8 cellular contexts compared by ENCODE assay signal in genomic region chr6:26033132-26033941, GRCh38. TPM values are rescaled to one million over a fixed set of nuclear protein-coding genes. Genes with fewer than 3 reads are reported as not detected.
DNase-seq lines count a peak whose midpoint lies in the region; ATAC-seq, FAIRE-seq and TF ChIP-seq lines count a peak whose summit lies in the region.

No MANE protein-coding gene starts in this region.

- ATAC-seq in aorta (ENCODE audit: low FRiP score) = peak; percentile 93

- WGBS in aorta, 2 donors = 0% methylated on average over 46 of the region's 46 CpGs

- peak; percentile 40 for TF ChIP-seq EP300 in neural cell (conservative IDR thresholded peaks at IDR 0.05; ENCODE audit: poor library complexity, severe bottlenecking)

- peaks cover 4% of the 10 kb centered on the region for H3F3A ChIP-seq in neural cell (ENCODE audit: insufficient read depth, low read length, poor library complexity, severe bottlenecking)

- H3K27me3 ChIP-seq in neural cell (ENCODE audit: insufficient read depth, low read depth, low read length) = no peaks in the 10 kb centered on the region
- H3K27me3 ChIP-seq in aorta (ENCODE audit: control insufficient read depth in 1 of 2, insufficient read depth in 2 of 2, low read length in 1 of 2) = no peaks in the 10 kb centered on the region

- peak overlapping the region; percentile 99 for H3K27ac ChIP-seq in KOPT-K1 (ENCODE audit: low read depth, low read length, poor library complexity, severe bottlenecking)
- peak overlapping the region; percentile 76 for H3K27ac ChIP-seq in neural cell (ENCODE audit: low read length)
- H3K27ac ChIP-seq in aorta (ENCODE audit: low read depth in 1 of 2, low read length in 2 of 2) = peak overlapping the region; percentile 78 to 99

- peak; percentile 94 for DNase-seq in GM04503 (ENCODE audit: low read depth)
- DNase-seq in H54 (ENCODE audit: insufficient read length, low spot score) = no peak
- peak; percentile 98 for DNase-seq in RKO (ENCODE audit: low spot score)
- DNase-seq in activated naive CD4-positive, alpha-beta T cell treated with Interleukin-2 at 50 U/mL for 16 hours = peak; percentile 62
- DNase-seq in fibroblast of villous mesenchyme (ENCODE audit: low read depth) = peak; percentile 99
- DNase-seq in aorta = peak; percentile 76 to 86

- TF ChIP-seq RAD21 in neural cell (conservative IDR thresholded peaks at IDR 0.05) = peak; percentile 22

- no peaks in the 10 kb centered on the region for H3K36me3 ChIP-seq in KOPT-K1 (ENCODE audit: insufficient read depth, low read length)
- no peaks in the 10 kb centered on the region for H3K36me3 ChIP-seq in neural cell (ENCODE audit: insufficient read depth, low read length)
- no peaks in the 10 kb centered on the region for H3K36me3 ChIP-seq in aorta (ENCODE audit: control insufficient read depth in 1 of 2, insufficient read depth in 2 of 2, low read length in 1 of 2)

- intact Hi-C loops in aorta (cut with DNase I) = loop anchor here (2.0 to 10.0 kb wide), 2 partner anchors 21 to 151 kb away; a partner anchor contains a TSS

- peak overlapping the region; percentile 69 for H3K9ac ChIP-seq in neural cell (ENCODE audit: low read length)

- H3K4me3 ChIP-seq in fibroblast of villous mesenchyme (ENCODE audit: low read depth, low read length) = peak overlapping the region; percentile 74
- H3K4me3 ChIP-seq in neural cell (ENCODE audit: low read length) = peak overlapping the region; percentile 81
- H3K4me3 ChIP-seq in aorta (ENCODE audit: low read length in 2 of 2) = peak overlapping the region; percentile 31 to 37

- peak overlapping the region; percentile 99 for H3K4me2 ChIP-seq in neural cell (ENCODE audit: low read length)

- TF ChIP-seq CTCF in fibroblast of villous mesenchyme (IDR thresholded peaks at IDR 0.05; ENCODE audit: insufficient read depth, low read depth, low read length) (no peak), neural cell (IDR thresholded peaks at IDR 0.05; ENCODE audit: poor library complexity, severe bottlenecking) (no peak)

- no peaks in the 10 kb centered on the region for H4K20me1 ChIP-seq in neural cell (ENCODE audit: insufficient read depth)

- TF ChIP-seq POLR2A in H54 (IDR thresholded peaks at IDR 0.05; ENCODE audit: low read depth, low read length) = peak; percentile 74

- H3K9me3 ChIP-seq in KOPT-K1 (ENCODE audit: insufficient read depth, low read length, poor library complexity, severe bottlenecking) (no peaks in the 10 kb centered on the region), neural cell (ENCODE audit: low read length) (no peaks in the 10 kb centered on the region), aorta (ENCODE audit: control insufficient read depth, low read length) (no peaks in the 10 kb centered on the region)

- no peaks in the 10 kb centered on the region for H3K4me1 ChIP-seq in aorta (ENCODE audit: control insufficient read depth in 1 of 2, insufficient read depth in 2 of 2, low read length in 2 of 2)

- no peaks in the 10 kb centered on the region for H3K79me2 ChIP-seq in neural cell (replicated peaks; ENCODE audit: insufficient read depth, low read length)

- FAIRE-seq in H54 (lab: Jason Lieb, UNC) = peak; percentile 97

- H3K9me2 ChIP-seq in neural cell (ENCODE audit: insufficient read depth, low read length) = no peaks in the 10 kb centered on the region

- H2AFZ ChIP-seq in neural cell (ENCODE audit: low read depth, low read length) = peak overlapping the region; percentile 24

TF ChIP-seq in neural cell, 6 proteins besides CTCF, POLR2A, EP300 and RAD21:
- peak; percentile 69 for TF ChIP-seq MXI1 (conservative IDR thresholded peaks at IDR 0.05; ENCODE audit: poor library complexity, severe bottlenecking)
- no peak for TF ChIP-seq SMC3 (conservative IDR thresholded peaks at IDR 0.05; ENCODE audit: poor library complexity)
- TF ChIP-seq POLR2AphosphoS5 (IDR thresholded peaks at IDR 0.05) = peak; percentile 84
- TF ChIP-seq EZH2 (IDR thresholded peaks at IDR 0.05; ENCODE audit: borderline replicate concordance, insufficient read depth, low read length, poor library complexity, severe bottlenecking) = no peak
- peak; percentile 45 for TF ChIP-seq REST (IDR thresholded peaks at IDR 0.05; ENCODE audit: borderline replicate concordance)
- peak; percentile 61 for TF ChIP-seq TAF1 (IDR thresholded peaks at IDR 0.05; ENCODE audit: low read depth)

RNA-seq across cellular contexts. Expression of gene HFE, which starts 53.9 kb away (rescaled TPM):
- total RNA-seq in fibroblast of villous mesenchyme (7.4 and 15.5 TPM in 2 replicates), aorta (10 to 100 TPM in 1 of 2 donors, 1 to 10 TPM in 1; 5.6 to 17.9 TPM)
- polyA plus RNA-seq in neural cell (not detected in 2 replicates), aorta (1 to 10 TPM; 3.9 to 6.7 TPM)
- not detected in 2 replicates for polyA minus RNA-seq in neural cell
